ENCODE assay signal across 8 cellular contexts in the genomic region with DNA sequence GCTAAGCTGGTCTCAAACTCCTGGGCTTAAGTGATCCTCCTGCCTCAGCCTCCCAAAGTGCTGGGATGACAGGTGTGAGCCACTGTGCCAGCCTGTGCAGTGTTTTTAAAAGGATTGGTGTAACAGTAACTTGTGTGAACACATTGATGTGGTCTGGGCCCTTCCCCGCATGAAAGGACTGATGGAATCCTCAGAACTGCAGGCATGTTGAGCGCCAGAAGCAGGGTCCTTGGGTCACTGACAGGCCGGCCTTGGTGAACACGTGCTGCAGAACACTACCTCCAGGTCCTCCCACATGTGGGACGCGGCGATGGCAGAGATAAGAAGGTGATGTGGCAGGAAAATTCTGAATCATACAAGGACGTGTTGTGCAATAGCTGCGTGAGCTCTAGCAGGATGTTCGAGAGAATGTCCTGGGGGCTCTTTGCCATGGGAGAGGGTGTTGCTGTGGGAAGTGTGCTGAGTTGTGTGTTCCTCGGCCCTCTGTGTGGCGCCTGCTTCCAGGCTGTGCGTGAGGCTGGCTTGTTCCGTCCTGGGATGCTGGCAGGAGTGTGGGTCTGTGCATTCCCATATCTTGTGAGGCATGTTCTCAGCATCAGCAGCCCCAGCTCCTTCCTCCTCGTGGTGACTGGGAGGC.
DNase-seq lines count a peak whose midpoint lies in the region; ATAC-seq and TF ChIP-seq lines count a peak whose summit lies in the region.

No MANE protein-coding gene starts in this region.

- 60 to 81% (median 70%) methylated on average over 14 to 15 of the region's 15 CpGs for WGBS in stomach, 5 donors

- intact Hi-C loops in stomach (cut with DNase I; ENCODE audit: low total_unique reads) = no loop called here

- no peaks in the 10 kb centered on the region for H3K27me3 ChIP-seq in foreskin keratinocyte
- no peaks in the 10 kb centered on the region for H3K27me3 ChIP-seq in stomach

- H3K27me3 Mint-ChIP-seq in HFFc6 (ENCODE audit: insufficient read depth) = peaks cover 11% of the 10 kb centered on the region; the same call in 1 of the 2 replicates

- TF ChIP-seq EP300 in stomach (IDR thresholded peaks at IDR 0.05) = no peak

- no peaks in the 10 kb centered on the region; the same call in 1 of the 2 replicates for H3K9me3 Mint-ChIP-seq in HFFc6

- peak; percentile 98 for DNase-seq in HFFc6
- DNase-seq in UCSD-AML1 (lab: John Stamatoyannopoulos, UW; ENCODE audit: unreplicated experiment) = peak; percentile 57
- peak; percentile 74 to 93 for DNase-seq in foreskin keratinocyte
- peak; percentile 35 to 47 for DNase-seq in stimulated activated CD4-positive, alpha-beta T cell treated with anti-CD3 and anti-CD28 coated beads, Interleukin-15, amount 100 ng/mL, for 48 hours (ENCODE audit: low read depth in 2 of 2)
- DNase-seq in NK-92 treated with Interleukin-12 subunit alpha and Interleukin-12 subunit beta, amount 100 ng/mL, for 24 hours (lab: John Stamatoyannopoulos, UW) = no peak
- DNase-seq in stomach = no peak
- no peak for DNase-seq in NCI-H82 treated with DMSO at 0.1 percent for 48 hours (lab: John Stamatoyannopoulos, UW; ENCODE audit: unreplicated experiment)
- DNase-seq in NCI-H748 treated with DMSO at 0.1 percent for 48 hours (lab: John Stamatoyannopoulos, UW) = no peak

- H3K27ac ChIP-seq in foreskin keratinocyte = no peak overlapping the region
- H3K27ac ChIP-seq in stomach = no peak overlapping the region

- peak; percentile 91 for ATAC-seq in foreskin keratinocyte

- H3K4me1 Mint-ChIP-seq in HFFc6 (ENCODE audit: low read depth) = peaks cover 44% of the 10 kb centered on the region

- H3K4me1 ChIP-seq in foreskin keratinocyte = no peaks in the 10 kb centered on the region
- H3K4me1 ChIP-seq in stomach = peaks cover 0 to 13% (median 0%) of the 10 kb centered on the region in 4 donors

- H3K4me3 Mint-ChIP-seq in HFFc6 = peak overlapping the region; percentile 42

- H3K27ac Mint-ChIP-seq in HFFc6 = peak overlapping the region; percentile 96

- TF ChIP-seq CTCF in HFFc6 (IDR thresholded peaks at IDR 0.05) (no peak), foreskin keratinocyte (conservative IDR thresholded peaks at IDR 0.05) (no peak), stomach (IDR thresholded peaks at IDR 0.05) (no peak)

- peaks cover 29% of the 10 kb centered on the region for H3K36me3 Mint-ChIP-seq in HFFc6 (ENCODE audit: low read depth)

- TF ChIP-seq POLR2A in stomach (IDR thresholded peaks at IDR 0.05) = no peak

- no peak overlapping the region for H3K4me3 ChIP-seq in stomach

- H3K9me3 ChIP-seq in stomach = no peaks in the 10 kb centered on the region

- peaks cover 19 to 83% (median 74%) of the 10 kb centered on the region in 4 donors for H3K36me3 ChIP-seq in stomach

Comparison
In these comparisons a context has a peak if more than half of its experiments do, and no peak if none do; other contexts are left out.
1. DNase-seq: peak in HFFc6 (single experiment), UCSD-AML1 (single experiment), foreskin keratinocyte (2 of 2) and stimulated activated CD4-positive, alpha-beta T cell treated with anti-CD3 and anti-CD28 coated beads, Interleukin-15, amount 100 ng/mL, for 48 hours (2 of 2); none in NK-92 treated with Interleukin-12 subunit alpha and Interleukin-12 subunit beta, amount 100 ng/mL, for 24 hours (single experiment), stomach (single experiment), NCI-H82 treated with DMSO at 0.1 percent for 48 hours (single experiment) and NCI-H748 treated with DMSO at 0.1 percent for 48 hours (single experiment).